14 cellular contexts compared by ENCODE assay signal in the genomic region with DNA sequence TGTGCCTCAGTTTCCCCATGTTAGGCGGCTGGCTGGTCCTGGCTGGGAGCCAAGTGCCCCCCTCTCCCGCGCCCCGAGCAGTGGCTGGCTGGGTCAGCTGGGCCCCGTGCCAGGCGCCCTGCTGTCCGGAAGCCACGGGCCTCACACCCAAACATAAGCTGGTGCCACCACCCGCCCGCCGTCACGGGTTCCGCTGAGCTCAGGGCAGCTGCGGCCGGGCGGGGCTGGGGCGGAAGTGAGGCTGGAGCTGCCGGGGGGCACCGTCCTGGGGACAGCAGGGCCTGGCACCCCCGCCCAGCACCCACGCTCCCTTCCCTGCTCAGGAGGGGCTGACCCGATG. TPM values are rescaled to one million over a fixed set of nuclear protein-coding genes. Genes with fewer than 3 reads are reported as not detected.
DNase-seq lines count a peak whose midpoint lies in the region; ATAC-seq lines count a peak whose summit lies in the region.
"Had no signal": no experiment of that assay in that cellular context is flagged by ENCODE, and none has a peak within 500 bp of the region (broad histone marks: within the 10 kb centered on the region; RNA-seq: fewer than 3 reads in every experiment).

No MANE protein-coding gene starts in this region.

- H3K27ac ChIP-seq in cingulate gyrus (ENCODE audit: low read depth, low read length) = peak overlapping the region; percentile 79

- DNase-seq in Right ventricle myocardium inferior (ENCODE audit: missing footprints) (peak; percentile 82), cardiac septum (ENCODE audit: low spot score) (no peak), lung microvascular endothelial cell (ENCODE audit: low read depth in 2 of 2) (peak; percentile 49 to 55), NK-92 (lab: John Stamatoyannopoulos, UW; ENCODE audit: unreplicated experiment) (no peak), GM19238 (ENCODE audit: insufficient read length, low spot score) (no peak)
- DNase-seq: activated T-cell treated with anti-CD3 and anti-CD28 coated beads, Interleukin-2, amount 50 U/mL, for 1 hour; central memory CD4-positive, alpha-beta T cell; foreskin fibroblast; NCI-H510A treated with DMSO at 0.1 percent for 48 hours; stimulated activated CD4-positive, alpha-beta T cell treated with anti-CD3 and anti-CD28 coated beads, Interleukin-2, amount 100 ng/mL, for 24 hours had no signal

- ATAC-seq in Right ventricle myocardium inferior (peak; percentile 49), GM21786 (IDR thresholded peaks at IDR 0.05; ENCODE audit: unreplicated experiment) (no peak), HG02840 (IDR thresholded peaks at IDR 0.05; ENCODE audit: low FRiP score, unreplicated experiment) (no peak)

- intact Hi-C loops in Right ventricle myocardium inferior (cut with DNase I) = no loop called here
- intact Hi-C loops in cardiac septum (cut with DNase I) = no loop called here

RNA-seq across cellular contexts. Expression of gene HCN2, which starts 19.3 kb away (rescaled TPM):
- 4.5 TPM for total RNA-seq in Right ventricle myocardium inferior
- 12.0 TPM for total RNA-seq in cardiac septum
- total RNA-seq in lung microvascular endothelial cell = 0.40 and 0.44 TPM in 2 replicates

RNA-seq across cellular contexts. Expression of gene POLRMT, which starts 24.4 kb away (rescaled TPM):
- total RNA-seq in Right ventricle myocardium inferior (51.2 TPM), cardiac septum (37.3 TPM), lung microvascular endothelial cell (14.4 and 18.8 TPM in 2 replicates)

RNA-seq across cellular contexts. Expression of gene FGF22, which starts 30.7 kb away (rescaled TPM):
- total RNA-seq in Right ventricle myocardium inferior (not detected), cardiac septum (not detected), lung microvascular endothelial cell (not detected in 2 replicates)
- total RNA-seq: T-helper 2 cell treated with Interferon-gamma antibody and Interleukin-4, amounts not matched to agents 100 ng/mL and 5 ng/mL, for 36 hours had no signal

RNA-seq across cellular contexts. Expression of gene BSG, which starts 36.6 kb away (rescaled TPM):
- 1,651 TPM for total RNA-seq in Right ventricle myocardium inferior
- 1,183 TPM for total RNA-seq in cardiac septum
- total RNA-seq in lung microvascular endothelial cell = 184 and 198 TPM in 2 replicates

RNA-seq across cellular contexts. Expression of gene RNF126, which starts 54.0 kb away (rescaled TPM):
- total RNA-seq in Right ventricle myocardium inferior (19.7 TPM), cardiac septum (31.4 TPM), lung microvascular endothelial cell (25.5 and 27.8 TPM in 2 replicates)

Comparison
In these comparisons a context has a peak if more than half of its experiments do, and no peak if none do; other contexts are left out.
1. DNase-seq: peak in Right ventricle myocardium inferior (single experiment) and lung microvascular endothelial cell (2 of 2); none in cardiac septum (single experiment), NK-92 (single experiment) and GM19238 (single experiment).